Comparison of ENCODE assay signal across 8 cellular contexts in genomic region chr12:118371354-118372282, GRCh38. TPM values are rescaled to one million over a fixed set of nuclear protein-coding genes. Genes with fewer than 3 reads are reported as not detected.
DNase-seq lines count a peak whose midpoint lies in the region; ATAC-seq and TF ChIP-seq lines count a peak whose summit lies in the region.

No MANE protein-coding gene starts in this region.

- H3K9ac ChIP-seq in Karpas-422 (ENCODE audit: low read length) (peak overlapping the region; percentile 94), skeletal muscle tissue (ENCODE audit: low read depth in 1 of 3, low read length in 3 of 3) (peak overlapping the region; percentile 81 to 87 (median 85))

- H3K27me3 Mint-ChIP-seq in CD8-positive, alpha-beta memory T cell = no peaks in the 10 kb centered on the region
- no peaks in the 10 kb centered on the region for H3K27me3 Mint-ChIP-seq in activated naive CD8-positive, alpha-beta T cell

- H3K27ac ChIP-seq in CD8-positive, alpha-beta memory T cell (ENCODE audit: low read depth, low read length) = peak overlapping the region; percentile 68
- H3K27ac ChIP-seq in Karpas-422 (ENCODE audit: low read length) (peak overlapping the region; percentile 53), hepatocyte (no peak overlapping the region), skeletal muscle tissue (ENCODE audit: low read depth, low read length) (peak overlapping the region; percentile 71)

- no peak for ATAC-seq in GM18517 (IDR thresholded peaks at IDR 0.05; ENCODE audit: unreplicated experiment)
- ATAC-seq in GM21515 (IDR thresholded peaks at IDR 0.05; ENCODE audit: unreplicated experiment) = no peak
- ATAC-seq in HG03159 (IDR thresholded peaks at IDR 0.05; ENCODE audit: unreplicated experiment) = no peak

- H2AFZ ChIP-seq in Karpas-422 (ENCODE audit: low read length) (0 out of 2 replicates have a peak overlapping the region, but pooled peaks have one; percentile 12), hepatocyte (peak overlapping the region; percentile 66)

- no peaks in the 10 kb centered on the region for H3K36me3 ChIP-seq in CD8-positive, alpha-beta memory T cell (ENCODE audit: insufficient read depth, low read length)
- no peaks in the 10 kb centered on the region for H3K36me3 ChIP-seq in Karpas-422 (ENCODE audit: insufficient read depth, low read length)
- H3K36me3 ChIP-seq in hepatocyte (replicated peaks; ENCODE audit: insufficient read depth, low read depth) = no peaks in the 10 kb centered on the region
- no peaks in the 10 kb centered on the region for H3K36me3 ChIP-seq in skeletal muscle tissue (ENCODE audit: control insufficient read depth in 3 of 3, insufficient read depth in 3 of 3, low read length in 3 of 3)

- H3K4me3 ChIP-seq in CD8-positive, alpha-beta memory T cell (ENCODE audit: low read length) = peak overlapping the region; percentile 81
- H3K4me3 ChIP-seq in Karpas-422 (ENCODE audit: low read length) (peak overlapping the region; percentile 93), hepatocyte (peak overlapping the region; percentile 58), skeletal muscle tissue (ENCODE audit: low read length in 3 of 3) (peak overlapping the region; percentile 87 to 92 (median 88))

- no peaks in the 10 kb centered on the region for H3K27me3 ChIP-seq in CD8-positive, alpha-beta memory T cell (ENCODE audit: insufficient read depth, low read length, poor library complexity, severe bottlenecking)
- no peaks in the 10 kb centered on the region for H3K27me3 ChIP-seq in Karpas-422 (ENCODE audit: low read length)
- H3K27me3 ChIP-seq in hepatocyte = no peaks in the 10 kb centered on the region
- H3K27me3 ChIP-seq in skeletal muscle tissue (ENCODE audit: control insufficient read depth in 3 of 3, insufficient read depth in 3 of 3, low read length in 3 of 3) = no peaks in the 10 kb centered on the region

- CTCF ChIA-PET in CD8-positive, alpha-beta memory T cell (lab: Charles Lee) = interaction anchor here (0.7 kb wide), 1 partner anchor 107 kb away, joined by 3 read pairs; no protein-coding TSS in a partner anchor

- H3K27ac Mint-ChIP-seq in CD8-positive, alpha-beta memory T cell = peak overlapping the region in 6 of 8 donors; percentile 24 to 95 (median 78)
- no peak overlapping the region for H3K27ac Mint-ChIP-seq in activated naive CD8-positive, alpha-beta T cell

- peaks cover 39 to 64% (median 50%) of the 10 kb centered on the region in 3 donors for H3K4me1 Mint-ChIP-seq in CD8-positive, alpha-beta memory T cell
- peaks cover 42% of the 10 kb centered on the region for H3K4me1 Mint-ChIP-seq in activated naive CD8-positive, alpha-beta T cell (ENCODE audit: low read depth)

- H3K4me2 ChIP-seq in Karpas-422 (ENCODE audit: low read depth, low read length, poor library complexity, severe bottlenecking) (peak overlapping the region; percentile 87), hepatocyte (peak overlapping the region; percentile 90)

- no peaks in the 10 kb centered on the region for H3K9me2 ChIP-seq in Karpas-422 (replicated peaks; ENCODE audit: insufficient read depth, low read length)
- H3K9me2 ChIP-seq in hepatocyte (replicated peaks; ENCODE audit: insufficient read depth) = no peaks in the 10 kb centered on the region

- H3K9me3 ChIP-seq in CD8-positive, alpha-beta memory T cell (ENCODE audit: low read length) = no peaks in the 10 kb centered on the region
- H3K9me3 ChIP-seq in Karpas-422 (ENCODE audit: low read length) (no peaks in the 10 kb centered on the region), hepatocyte (ENCODE audit: low read depth) (no peaks in the 10 kb centered on the region), skeletal muscle tissue (ENCODE audit: control insufficient read depth in 3 of 3, low read length in 3 of 3) (no peaks in the 10 kb centered on the region)

- H3K9me3 Mint-ChIP-seq in CD8-positive, alpha-beta memory T cell = no peaks in the 10 kb centered on the region
- no peaks in the 10 kb centered on the region for H3K9me3 Mint-ChIP-seq in activated naive CD8-positive, alpha-beta T cell (ENCODE audit: low read depth)

- H3K4me1 ChIP-seq in CD8-positive, alpha-beta memory T cell (ENCODE audit: insufficient read depth, low read length) = peaks cover 28% of the 10 kb centered on the region
- H3K4me1 ChIP-seq in Karpas-422 (ENCODE audit: low read length) = peaks cover 47% of the 10 kb centered on the region
- peaks cover 18% of the 10 kb centered on the region for H3K4me1 ChIP-seq in hepatocyte (ENCODE audit: insufficient read depth)
- H3K4me1 ChIP-seq in skeletal muscle tissue (ENCODE audit: control insufficient read depth in 3 of 3, insufficient read depth in 3 of 3, low read length in 3 of 3) = peaks cover 18 to 33% (median 29%) of the 10 kb centered on the region in 3 donors

- H4K20me1 ChIP-seq in Karpas-422 (ENCODE audit: insufficient read depth, low read depth, low read length) (peaks cover 7% of the 10 kb centered on the region; the same call in 1 of the 2 replicates), hepatocyte (ENCODE audit: insufficient read depth, poor library complexity, severe bottlenecking) (peaks cover 4% of the 10 kb centered on the region)

- H3K4me3 Mint-ChIP-seq in CD8-positive, alpha-beta memory T cell = peak overlapping the region; percentile 87 to 98 (median 92)
- peak overlapping the region; percentile 93 for H3K4me3 Mint-ChIP-seq in activated naive CD8-positive, alpha-beta T cell

- TF ChIP-seq CTCF in hepatocyte (IDR thresholded peaks at IDR 0.05; ENCODE audit: poor library complexity) = no peak

- H3K79me2 ChIP-seq in Karpas-422 (ENCODE audit: low read length) (peaks cover 80% of the 10 kb centered on the region), hepatocyte (peaks cover 60% of the 10 kb centered on the region)

- under 1% methylated on average over 29 of the region's 59 CpGs for WGBS in hepatocyte (ENCODE audit: low lambda C conversion rate, missing lambda C conversion rate)

- peaks cover 0 to 13% (median 0%) of the 10 kb centered on the region in 3 donors for H3K36me3 Mint-ChIP-seq in CD8-positive, alpha-beta memory T cell
- no peaks in the 10 kb centered on the region for H3K36me3 Mint-ChIP-seq in activated naive CD8-positive, alpha-beta T cell

- DNase-seq in CD8-positive, alpha-beta memory T cell = peak in 3 of 5 donors; percentile 9 to 51 (median 24)
- DNase-seq in Karpas-422 (peak; percentile 65), hepatocyte (ENCODE audit: low spot score) (peak; percentile 37)

- POLR2A ChIA-PET in CD8-positive, alpha-beta memory T cell (lab: Charles Lee) = no interaction called here

RNA-seq across cellular contexts. Expression of gene TAOK3, which starts 1.1 kb away (rescaled TPM):
- 10 to 100 TPM; 52.5 to 53.0 TPM for total RNA-seq in CD8-positive, alpha-beta memory T cell
- 129 TPM for polyA plus RNA-seq in CD8-positive, alpha-beta memory T cell
- 86.7 and 88.4 TPM in 2 replicates for total RNA-seq in Karpas-422 (2014; rRNA removed; shearing (Covaris generic); ENCODE audit: low replicate concordance)
- total RNA-seq in hepatocyte (19.1 and 20.0 TPM in 2 replicates), skeletal muscle tissue (9.4 TPM)
- polyA plus RNA-seq in hepatocyte = 28.7 and 38.4 TPM in 2 replicates

RNA-seq across cellular contexts. Expression of gene SUDS3, which starts 4.7 kb away (rescaled TPM):
- total RNA-seq in CD8-positive, alpha-beta memory T cell = 10 to 100 TPM; 23.8 to 25.1 TPM
- polyA plus RNA-seq in CD8-positive, alpha-beta memory T cell = 16.2 TPM
- total RNA-seq in Karpas-422 (2014; rRNA removed; shearing (Covaris generic); ENCODE audit: low replicate concordance) = 41.5 and 55.0 TPM in 2 replicates
- total RNA-seq in hepatocyte (40.0 and 43.4 TPM in 2 replicates), skeletal muscle tissue (26.1 TPM)
- polyA plus RNA-seq in hepatocyte = 21.1 and 24.0 TPM in 2 replicates
